In the genomic region with DNA sequence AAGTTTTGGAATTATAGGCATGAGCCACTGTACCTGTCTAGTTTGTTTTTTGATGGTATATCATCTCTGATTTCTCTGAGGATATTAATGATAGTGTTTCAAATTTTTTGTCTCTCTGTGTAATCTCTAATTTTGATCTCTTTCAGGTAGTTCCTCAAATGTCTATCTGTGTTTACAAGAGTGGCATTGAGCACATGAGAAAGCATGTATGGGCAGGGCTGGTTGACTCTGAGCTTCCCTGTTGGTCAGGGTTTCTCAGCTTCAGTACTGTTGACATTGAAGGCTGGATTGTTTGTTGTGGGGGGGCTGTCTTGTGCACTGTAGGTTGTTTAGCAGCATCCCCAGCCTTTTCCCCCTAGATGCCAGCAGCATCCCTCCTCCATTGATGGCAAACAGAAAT, we compare ENCODE assay signal across 1 cellular context.
TF ChIP-seq lines count a peak whose summit lies in the region.

No MANE protein-coding gene starts in this region.

TF ChIP-seq in WTC11, 78 proteins besides CTCF, POLR2A, EP300 and RAD21 (continued from another document):
- TF ChIP-seq ZBTB43 (CRISPR knock-in tag; IDR thresholded peaks at IDR 0.05), result no peak
